ENCODE assay signal across 19 cellular contexts in the genomic region with DNA sequence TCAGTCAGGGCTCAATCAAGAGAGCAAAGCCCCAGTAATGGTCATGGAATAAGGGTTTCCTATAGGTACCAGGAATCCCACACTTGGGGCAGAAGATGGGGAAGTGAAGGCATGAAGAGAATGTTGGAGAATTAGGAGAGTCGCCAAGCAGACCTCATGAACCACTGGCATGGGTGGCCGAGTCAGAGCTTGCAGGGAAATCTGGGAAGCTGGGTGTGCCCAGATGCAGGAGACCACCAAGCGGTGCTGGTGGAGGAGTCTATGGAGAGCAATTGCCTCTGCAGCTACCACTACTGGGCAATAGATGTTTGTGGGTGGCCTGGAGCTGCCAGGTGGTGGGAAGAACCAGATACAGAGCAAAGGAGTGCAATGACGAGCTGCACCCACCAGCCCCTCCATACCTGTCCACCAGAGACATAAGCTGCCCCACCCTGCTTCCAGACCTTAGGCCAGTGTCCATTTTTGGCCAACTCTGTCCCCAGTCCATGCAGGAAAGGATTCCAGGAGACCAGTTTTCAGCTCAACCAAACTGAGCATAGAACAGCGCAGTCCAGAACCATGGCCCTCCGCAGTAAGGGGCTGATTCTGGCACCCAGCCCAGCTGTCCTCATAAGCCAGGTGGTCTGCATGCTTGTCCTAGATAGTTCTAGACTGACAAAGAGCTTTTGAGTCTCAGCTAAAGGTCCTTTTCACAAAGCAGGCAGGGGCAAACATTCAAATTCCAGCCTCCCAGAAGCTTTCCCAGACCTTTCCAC.
"Had no signal": no experiment of that assay in that cellular context is flagged by ENCODE, and none has a peak within 500 bp of the region (broad histone marks: within the 10 kb centered on the region; RNA-seq: fewer than 3 reads in every experiment).

No MANE protein-coding gene starts in this region.

- H3K27ac ChIP-seq: coronary artery, esophagus muscularis mucosa, gastrocnemius medialis, neutrophil, stomach, thoracic aorta, transverse colon had no signal

- H3K9me3 ChIP-seq: esophagus muscularis mucosa, gastrocnemius medialis, heart right ventricle, neutrophil, stomach, thoracic aorta, transverse colon had no signal

- H3K4me3 Mint-ChIP-seq: naive thymus-derived CD4-positive, alpha-beta T cell had no signal

- H3K36me3 Mint-ChIP-seq: naive thymus-derived CD4-positive, alpha-beta T cell had no signal

- H3K4me3 ChIP-seq: coronary artery, esophagus muscularis mucosa, gastrocnemius medialis, heart right ventricle, lung, stomach, thoracic aorta, transverse colon had no signal

- DNase-seq: effector CD4-positive, alpha-beta T cell; gastrocnemius medialis; heart right ventricle; kidney; left cardiac atrium; left ventricle myocardium superior; mesendoderm; naive thymus-derived CD4-positive, alpha-beta T cell; small intestine; stimulated activated CD4-positive, alpha-beta T cell treated with anti-CD3 and anti-CD28 coated beads, Interleukin-12 subunit alpha, Interleukin-12 subunit beta, amount 100 ng/mL, for 4 hours; stimulated activated naive CD4-positive, alpha-beta T cell; stomach; substantia nigra; transverse colon had no signal

- H3K27me3 ChIP-seq: esophagus muscularis mucosa, gastrocnemius medialis, neutrophil, stomach, transverse colon had no signal

- H3K27ac Mint-ChIP-seq: naive thymus-derived CD4-positive, alpha-beta T cell had no signal

- H3K36me3 ChIP-seq: esophagus muscularis mucosa, gastrocnemius medialis, heart right ventricle, neutrophil, stomach, thoracic aorta, transverse colon had no signal
